13 cellular contexts compared by ENCODE assay signal in the genomic region with DNA sequence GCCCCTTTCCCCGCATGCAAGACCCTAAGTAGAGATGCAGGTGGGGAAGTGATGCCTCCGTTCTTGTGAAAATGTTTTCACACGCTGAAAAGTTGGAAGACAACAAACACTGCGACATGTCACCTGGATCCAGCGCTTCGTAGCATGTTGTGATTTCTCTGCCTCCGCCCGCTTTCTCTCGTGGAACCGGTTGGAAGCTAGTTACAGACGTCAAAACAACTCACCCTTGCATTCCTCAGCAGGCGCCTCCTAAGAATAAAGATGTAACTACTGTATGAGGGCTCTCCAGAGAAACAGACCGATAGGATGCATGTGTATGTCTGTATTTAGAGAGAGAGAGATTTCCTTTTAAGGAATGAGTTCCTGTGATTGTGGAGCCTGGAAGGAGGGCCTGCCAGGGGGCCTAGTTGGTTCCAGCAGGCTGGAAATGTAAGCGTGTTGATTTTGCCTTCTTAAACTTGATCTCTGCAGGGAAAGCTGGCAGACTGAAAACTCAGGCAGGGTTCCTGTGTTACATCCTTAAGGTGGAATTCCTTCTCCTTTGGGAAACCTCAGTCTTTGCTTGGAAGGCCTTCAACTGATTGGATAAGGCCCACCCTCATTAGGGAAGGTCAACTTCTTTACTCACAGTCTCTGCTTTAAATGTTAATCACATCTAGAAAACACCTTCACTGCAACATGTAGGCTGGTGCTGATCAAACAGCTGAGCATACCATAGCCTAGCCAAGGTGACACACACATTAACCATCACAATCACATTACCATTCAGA.
DNase-seq lines count a peak whose midpoint lies in the region; ATAC-seq and TF ChIP-seq lines count a peak whose summit lies in the region.
"Had no signal": no experiment of that assay in that cellular context is flagged by ENCODE, and none has a peak within 500 bp of the region (broad histone marks: within the 10 kb centered on the region; RNA-seq: fewer than 3 reads in every experiment).

No MANE protein-coding gene starts in this region.

- no peak overlapping the region for H3K27ac Mint-ChIP-seq in activated T-helper 17 cell treated with anti-CD3 and anti-CD28 coated beads, Interleukin-2, amount 50 U/mL, for 72 hours
- H3K27ac Mint-ChIP-seq: B cell; dendritic cell treated with granulocyte-macrophage colony-stimulating factor and Interleukin-4, amounts not matched to agents 40 ng/mL and 50 ng/mL, for 4 days; progenitor cell of endocrine pancreas had no signal

- H3K9me3 Mint-ChIP-seq in activated T-helper 17 cell treated with anti-CD3 and anti-CD28 coated beads, Interleukin-2, amount 50 U/mL, for 72 hours = no peaks in the 10 kb centered on the region

- H3K27me3 ChIP-seq in foreskin keratinocyte (no peaks in the 10 kb centered on the region), body of pancreas (peaks cover 0 to 4% of the 10 kb centered on the region in 2 donors)

- DNase-seq in ELF-1 (ENCODE audit: low read depth, low spot score) = peak; percentile 37
- peak in 1 of 2 donors; percentile 46 for DNase-seq in foreskin keratinocyte
- DNase-seq in NCI-H2171 (lab: John Stamatoyannopoulos, UW) = no peak
- DNase-seq in kidney glomerular epithelial cell (lab: John Stamatoyannopoulos, UW) = no peak
- DNase-seq in body of pancreas = no peak
- no peak for DNase-seq in Right ventricle myocardium inferior (ENCODE audit: missing footprints)
- DNase-seq: DND-41, NCI-H345 had no signal

- intact Hi-C loops in body of pancreas (cut with DNase I) (no loop called here), Right ventricle myocardium inferior (cut with DNase I) (no loop called here)

- H3K27ac ChIP-seq in foreskin keratinocyte (peak overlapping the region; percentile 78), skin epidermis (peak overlapping the region in 15 of 21 experiments; percentile 13 to 76 (median 66)), body of pancreas (no peak overlapping the region)

- ATAC-seq in activated T-helper 17 cell treated with anti-CD3 and anti-CD28 coated beads, Interleukin-2, amount 50 U/mL, for 72 hours (replicated peaks) = peak; percentile 15
- ATAC-seq in foreskin keratinocyte (peak; percentile 1), body of pancreas (no peak), Right ventricle myocardium inferior (no peak)

- H3K36me3 Mint-ChIP-seq in activated T-helper 17 cell treated with anti-CD3 and anti-CD28 coated beads, Interleukin-2, amount 50 U/mL, for 72 hours (ENCODE audit: low read depth) = no peaks in the 10 kb centered on the region

- H3K36me3 ChIP-seq in body of pancreas (replicated peaks in 1 of 2; ENCODE audit: insufficient read depth in 1 of 2, low read depth in 2 of 2) = no peaks in the 10 kb centered on the region

- peaks cover 28% of the 10 kb centered on the region for H3K4me1 Mint-ChIP-seq in activated T-helper 17 cell treated with anti-CD3 and anti-CD28 coated beads, Interleukin-2, amount 50 U/mL, for 72 hours

- peaks cover 43% of the 10 kb centered on the region for H3K27me3 Mint-ChIP-seq in activated T-helper 17 cell treated with anti-CD3 and anti-CD28 coated beads, Interleukin-2, amount 50 U/mL, for 72 hours

- peaks cover 29% of the 10 kb centered on the region for H3K4me1 ChIP-seq in foreskin keratinocyte
- H3K4me1 ChIP-seq in body of pancreas = no peaks in the 10 kb centered on the region

- WGBS in body of pancreas, 2 donors = 75 to 79% methylated on average over 14 of the region's 14 CpGs

- peak overlapping the region in 1 of 7 experiments; percentile 27 for H3K4me3 ChIP-seq in skin epidermis
- H3K4me3 ChIP-seq in body of pancreas = no peak overlapping the region

- TF ChIP-seq POLR2A in body of pancreas (IDR thresholded peaks at IDR 0.05) = no peak

- no peaks in the 10 kb centered on the region for H3K9me3 ChIP-seq in body of pancreas

- TF ChIP-seq CTCF in foreskin keratinocyte (conservative IDR thresholded peaks at IDR 0.05) (no peak), body of pancreas (IDR thresholded peaks at IDR 0.05) (no peak)

- H3K4me3 Mint-ChIP-seq in activated T-helper 17 cell treated with anti-CD3 and anti-CD28 coated beads, Interleukin-2, amount 50 U/mL, for 72 hours = peak overlapping the region; percentile 29
- H3K4me3 Mint-ChIP-seq: dendritic cell treated with granulocyte-macrophage colony-stimulating factor and Interleukin-4, amounts not matched to agents 40 ng/mL and 50 ng/mL, for 4 days had no signal

Comparison
In these comparisons a context has a peak if more than half of its experiments do, and no peak if none do; other contexts are left out.
1. ATAC-seq: peak in activated T-helper 17 cell treated with anti-CD3 and anti-CD28 coated beads, Interleukin-2, amount 50 U/mL, for 72 hours (single experiment) and foreskin keratinocyte (single experiment); none in body of pancreas (single experiment) and Right ventricle myocardium inferior (single experiment).
2. H3K27ac ChIP-seq: peak in foreskin keratinocyte (single experiment) and skin epidermis (15 of 21); none in body of pancreas (0 of 4).